Comparison of ENCODE assay signal across 1 cellular context in the genomic region with DNA sequence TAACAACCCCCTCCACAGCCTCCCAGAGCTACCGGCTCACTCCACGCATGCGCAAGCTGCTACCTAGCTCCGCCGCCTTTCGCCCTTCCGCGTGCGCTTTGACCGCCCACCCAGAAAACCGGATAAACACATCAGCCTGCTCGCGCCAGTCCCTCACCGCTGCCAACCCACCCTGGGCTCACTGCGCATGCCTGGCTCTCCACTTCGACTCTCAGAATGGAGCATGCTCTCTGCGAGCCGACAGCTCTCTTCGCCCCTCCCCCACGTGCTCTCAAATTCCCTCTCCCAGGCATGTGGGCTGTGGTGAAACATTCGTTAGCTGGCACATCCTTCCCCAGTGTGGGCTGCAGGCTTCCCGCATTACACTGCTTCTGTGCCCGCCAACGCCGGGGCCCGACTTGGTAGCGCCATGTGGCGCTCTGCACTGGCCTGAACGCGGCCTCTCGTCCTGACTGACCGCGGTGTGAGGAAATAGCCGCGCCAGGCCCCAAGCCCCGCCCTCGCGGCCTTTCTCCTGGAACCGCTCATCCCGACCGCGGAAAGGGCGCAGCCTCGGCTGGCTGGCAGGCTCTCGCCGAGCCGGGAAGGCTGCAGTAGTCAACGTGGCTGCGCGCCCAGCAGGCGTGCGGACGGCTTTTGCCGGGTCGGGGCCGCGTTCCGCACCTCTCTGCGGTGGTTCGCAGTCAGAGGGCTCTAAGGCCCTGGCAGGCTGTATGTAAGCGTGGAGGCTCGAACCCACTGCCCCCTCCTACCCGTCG.
TF ChIP-seq lines count a peak whose summit lies in the region.

No MANE protein-coding gene starts in this region.

TF ChIP-seq in SK-N-SH treated with all-trans-retinoic acid at 6 μM for 48 hours, 23 proteins besides CTCF, POLR2A, EP300 and RAD21 (continued from another document):
- TF ChIP-seq, protein P1, sequence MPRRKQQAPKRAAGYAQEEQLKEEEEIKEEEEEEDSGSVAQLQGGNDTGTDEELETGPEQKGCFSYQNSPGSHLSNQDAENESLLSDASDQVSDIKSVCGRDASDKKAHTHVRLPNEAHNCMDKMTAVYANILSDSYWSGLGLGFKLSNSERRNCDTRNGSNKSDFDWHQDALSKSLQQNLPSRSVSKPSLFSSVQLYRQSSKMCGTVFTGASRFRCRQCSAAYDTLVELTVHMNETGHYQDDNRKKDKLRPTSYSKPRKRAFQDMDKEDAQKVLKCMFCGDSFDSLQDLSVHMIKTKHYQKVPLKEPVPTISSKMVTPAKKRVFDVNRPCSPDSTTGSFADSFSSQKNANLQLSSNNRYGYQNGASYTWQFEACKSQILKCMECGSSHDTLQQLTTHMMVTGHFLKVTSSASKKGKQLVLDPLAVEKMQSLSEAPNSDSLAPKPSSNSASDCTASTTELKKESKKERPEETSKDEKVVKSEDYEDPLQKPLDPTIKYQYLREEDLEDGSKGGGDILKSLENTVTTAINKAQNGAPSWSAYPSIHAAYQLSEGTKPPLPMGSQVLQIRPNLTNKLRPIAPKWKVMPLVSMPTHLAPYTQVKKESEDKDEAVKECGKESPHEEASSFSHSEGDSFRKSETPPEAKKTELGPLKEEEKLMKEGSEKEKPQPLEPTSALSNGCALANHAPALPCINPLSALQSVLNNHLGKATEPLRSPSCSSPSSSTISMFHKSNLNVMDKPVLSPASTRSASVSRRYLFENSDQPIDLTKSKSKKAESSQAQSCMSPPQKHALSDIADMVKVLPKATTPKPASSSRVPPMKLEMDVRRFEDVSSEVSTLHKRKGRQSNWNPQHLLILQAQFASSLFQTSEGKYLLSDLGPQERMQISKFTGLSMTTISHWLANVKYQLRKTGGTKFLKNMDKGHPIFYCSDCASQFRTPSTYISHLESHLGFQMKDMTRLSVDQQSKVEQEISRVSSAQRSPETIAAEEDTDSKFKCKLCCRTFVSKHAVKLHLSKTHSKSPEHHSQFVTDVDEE (CRISPR knock-in tag; IDR thresholded peaks at IDR 0.05): 0 out of 2 replicates have a peak, but pooled peaks have one; percentile 63
- TF ChIP-seq, protein P2, sequence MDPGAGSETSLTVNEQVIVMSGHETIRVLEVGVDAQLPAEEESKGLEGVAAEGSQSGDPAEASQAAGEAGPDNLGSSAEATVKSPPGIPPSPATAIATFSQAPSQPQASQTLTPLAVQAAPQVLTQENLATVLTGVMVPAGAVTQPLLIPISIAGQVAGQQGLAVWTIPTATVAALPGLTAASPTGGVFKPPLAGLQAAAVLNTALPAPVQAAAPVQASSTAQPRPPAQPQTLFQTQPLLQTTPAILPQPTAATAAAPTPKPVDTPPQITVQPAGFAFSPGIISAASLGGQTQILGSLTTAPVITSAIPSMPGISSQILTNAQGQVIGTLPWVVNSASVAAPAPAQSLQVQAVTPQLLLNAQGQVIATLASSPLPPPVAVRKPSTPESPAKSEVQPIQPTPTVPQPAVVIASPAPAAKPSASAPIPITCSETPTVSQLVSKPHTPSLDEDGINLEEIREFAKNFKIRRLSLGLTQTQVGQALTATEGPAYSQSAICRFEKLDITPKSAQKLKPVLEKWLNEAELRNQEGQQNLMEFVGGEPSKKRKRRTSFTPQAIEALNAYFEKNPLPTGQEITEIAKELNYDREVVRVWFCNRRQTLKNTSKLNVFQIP (CRISPR knock-in tag; IDR thresholded peaks at IDR 0.05; ENCODE audit: borderline replicate concordance, low read depth): no peak
- TF ChIP-seq GLIS3 (CRISPR knock-in tag; IDR thresholded peaks at IDR 0.05): peak; percentile 37; the same call in 1 of the 2 replicates
- TF ChIP-seq SNAI2 (CRISPR knock-in tag; IDR thresholded peaks at IDR 0.05): no peak
